In genomic region chr17:68457539-68458259, GRCh38 we compare ENCODE assay signal across 8 cellular contexts. TPM values are rescaled to one million over a fixed set of nuclear protein-coding genes. Genes with fewer than 3 reads are reported as not detected.
DNase-seq lines count a peak whose midpoint lies in the region; TF ChIP-seq lines count a peak whose summit lies in the region.

No MANE protein-coding gene starts in this region.

- H3K27ac ChIP-seq in endodermal cell (ENCODE audit: low read depth, low read length): no peak overlapping the region

- H3K27me3 Mint-ChIP-seq in endodermal cell (ENCODE audit: insufficient read depth): peaks cover 5% of the 10 kb centered on the region

- H3K4me3 ChIP-seq in endodermal cell (ENCODE audit: low read length): peak overlapping the region; percentile 90

- no peaks in the 10 kb centered on the region for H3K9me3 ChIP-seq in endodermal cell (ENCODE audit: control insufficient read depth, low read length)

- H3K27me3 ChIP-seq in endodermal cell (ENCODE audit: control insufficient read depth, insufficient read depth, low read length, poor library complexity, severe bottlenecking): peaks cover 9% of the 10 kb centered on the region

- peak overlapping the region; percentile 91 for H3K27ac Mint-ChIP-seq in endodermal cell

- peaks cover 9% of the 10 kb centered on the region for H3K4me1 ChIP-seq in endodermal cell (ENCODE audit: control insufficient read depth, insufficient read depth, low read length)

- H3K36me3 Mint-ChIP-seq in endodermal cell (ENCODE audit: low read depth): no peaks in the 10 kb centered on the region

- H3K36me3 ChIP-seq in endodermal cell (ENCODE audit: control insufficient read depth, insufficient read depth, low read length): no peaks in the 10 kb centered on the region

- H3K4me3 Mint-ChIP-seq in endodermal cell: peak overlapping the region; percentile 92

- no peaks in the 10 kb centered on the region for H3K9me3 Mint-ChIP-seq in endodermal cell

- DNase-seq in COLO668 (lab: John Stamatoyannopoulos, UW; ENCODE audit: unreplicated experiment): peak; percentile 96
- DNase-seq in GM20000 (ENCODE audit: low spot score): peak; percentile 98
- DNase-seq in HS-5 (ENCODE audit: low read depth): peak; percentile 91
- peak; percentile 98 for DNase-seq in NK-92 treated with Interleukin-12 subunit alpha and Interleukin-12 subunit beta, amount 100 ng/mL, for 24 hours (lab: John Stamatoyannopoulos, UW)
- DNase-seq in activated CD8-positive, alpha-beta memory T cell treated with anti-CD3 and anti-CD28 coated beads, Interleukin-2, amount 50 U/mL, for 1 hour (ENCODE audit: extremely low read depth): peak; percentile 89
- DNase-seq in endodermal cell: peak; percentile 100
- DNase-seq in mesenteric fat pad (ENCODE audit: low spot score): peak; percentile 100
- peak; percentile 94 for DNase-seq in stimulated activated CD8-positive, alpha-beta memory T cell treated with anti-CD3 and anti-CD28 coated beads, Interleukin-15, amount 100 ng/mL, for 1 hour (ENCODE audit: low read depth)

- WGBS in endodermal cell (ENCODE audit: insufficient coverage in 1 of 2, insufficient read length in 1 of 2), 2 experiments: 1 to 5% methylated on average over 11 to 47 of the region's 54 CpGs

- H3K9ac ChIP-seq in endodermal cell (ENCODE audit: extremely low read depth, low read length, poor library complexity, severe bottlenecking): peak overlapping the region; percentile 48

- TF ChIP-seq CTCF in GM20000 (IDR thresholded peaks at IDR 0.05; ENCODE audit: extremely low read depth, missing control alignments) (no peak), endodermal cell (conservative IDR thresholded peaks at IDR 0.05) (peak; percentile 24)

- peaks cover 37% of the 10 kb centered on the region for H3K4me1 Mint-ChIP-seq in endodermal cell

RNA-seq across cellular contexts. Expression of gene WIPI1, which starts 0.4 kb away (rescaled TPM):
- 10 to 100 TPM; 32.0 to 39.5 TPM for total RNA-seq in endodermal cell
- polyA plus RNA-seq in endodermal cell (2013, experiment 1 of 2): 21.5 TPM
- 26.3 TPM for polyA plus RNA-seq in endodermal cell (2013, experiment 2 of 2)
- 124 TPM for total RNA-seq in mesenteric fat pad

RNA-seq across cellular contexts. Expression of gene PRKAR1A, which starts 54.5 kb away (rescaled TPM):
- total RNA-seq in endodermal cell (100 to 1,000 TPM; 194 to 227 TPM), mesenteric fat pad (470 TPM)
- polyA plus RNA-seq in endodermal cell (2013, experiment 1 of 2): 131 TPM
- polyA plus RNA-seq in endodermal cell (2013, experiment 2 of 2): 120 TPM
